26 cellular contexts compared by ENCODE assay signal in genomic region chr15:80940851-80941250, GRCh38.
"Had no signal": no experiment of that assay in that cellular context is flagged by ENCODE, and none has a peak within 500 bp of the region (broad histone marks: within the 10 kb centered on the region; RNA-seq: fewer than 3 reads in every experiment).

No MANE protein-coding gene starts in this region.

- H3K4me3 Mint-ChIP-seq: central memory CD8-positive, alpha-beta T cell; naive thymus-derived CD4-positive, alpha-beta T cell; nephron; neural progenitor cell; type B pancreatic cell had no signal

- H3K36me3 ChIP-seq: colonic mucosa, neural progenitor cell had no signal

- H3K4me1 ChIP-seq: colonic mucosa, foreskin keratinocyte, neural progenitor cell, psoas muscle, tibial artery had no signal

- H3K4me1 Mint-ChIP-seq: nephron, neural progenitor cell had no signal

- H3K4me2 ChIP-seq: hepatocyte, neural progenitor cell had no signal

- H3K9me3 ChIP-seq: colonic mucosa, esophagus muscularis mucosa, gastroesophageal sphincter, heart left ventricle, psoas muscle, spleen, stomach, tibial artery had no signal

- H3K4me3 ChIP-seq: colonic mucosa, esophagus muscularis mucosa, gastroesophageal sphincter, heart left ventricle, hepatocyte, neural progenitor cell, psoas muscle, skin epidermis, spleen, stomach, tibial artery had no signal

- H3K27me3 ChIP-seq: colonic mucosa, esophagus muscularis mucosa, foreskin keratinocyte, gastroesophageal sphincter, heart left ventricle, hepatocyte, neural progenitor cell, spleen, stomach, tibial artery had no signal

- H3K9me3 Mint-ChIP-seq: central memory CD8-positive, alpha-beta T cell; nephron; neural progenitor cell; type B pancreatic cell had no signal

- H3K27me3 Mint-ChIP-seq: central memory CD8-positive, alpha-beta T cell; naive thymus-derived CD4-positive, alpha-beta T cell; type B pancreatic cell had no signal

- H3K27ac ChIP-seq: colonic mucosa, esophagus muscularis mucosa, foreskin keratinocyte, gastroesophageal sphincter, hepatocyte, neural progenitor cell, psoas muscle, skin epidermis, spleen, stomach, tibial artery had no signal

- H3K27ac Mint-ChIP-seq: naive thymus-derived CD4-positive, alpha-beta T cell; nephron; neural progenitor cell; type B pancreatic cell had no signal

- H2AFZ ChIP-seq: hepatocyte, neural progenitor cell had no signal

- DNase-seq: colonic mucosa; dermis blood vessel endothelial cell; effector memory CD4-positive, alpha-beta T cell; foreskin keratinocyte; heart left ventricle; kidney; mesenchymal stem cell; midbrain; naive thymus-derived CD4-positive, alpha-beta T cell; nucleus accumbens; psoas muscle; retina; spleen; stimulated activated CD4-positive, alpha-beta T cell treated with anti-CD3 and anti-CD28 coated beads, Interleukin-2, amount 100 ng/mL, for 48 hours; stimulated activated naive CD4-positive, alpha-beta T cell treated with Interleukin-2 at 50 U/mL for 16 hours; stomach had no signal

- ATAC-seq: foreskin keratinocyte; gastroesophageal sphincter; heart left ventricle; left lobe of liver; naive thymus-derived CD4-positive, alpha-beta T cell; psoas muscle had no signal

- H3K9ac ChIP-seq: neural progenitor cell had no signal
